1 cellular context compared by ENCODE assay signal in genomic region chr3:69180869-69181591, GRCh38.
TF ChIP-seq lines count a peak whose summit lies in the region.

No MANE protein-coding gene starts in this region.

TF ChIP-seq in IMR-90, 13 proteins besides CTCF, POLR2A, EP300 and RAD21 (continued from another document):
- TF ChIP-seq RFX5 (IDR thresholded peaks at IDR 0.05; ENCODE audit: low read depth, low read length) (no peak), ELK1 (IDR thresholded peaks at IDR 0.05; ENCODE audit: borderline replicate concordance, low read depth, low read length) (no peak), USF2 (IDR thresholded peaks at IDR 0.05; ENCODE audit: low read depth, low read length) (no peak), CEBPB (IDR thresholded peaks at IDR 0.05; ENCODE audit: low read depth, low read length) (no peak), FOS (IDR thresholded peaks at IDR 0.05; ENCODE audit: low read depth, low read length) (no peak), MAZ (IDR thresholded peaks at IDR 0.05; ENCODE audit: borderline replicate concordance, low read depth, low read length) (no peak)
